25 cellular contexts compared by ENCODE assay signal in the genomic region with DNA sequence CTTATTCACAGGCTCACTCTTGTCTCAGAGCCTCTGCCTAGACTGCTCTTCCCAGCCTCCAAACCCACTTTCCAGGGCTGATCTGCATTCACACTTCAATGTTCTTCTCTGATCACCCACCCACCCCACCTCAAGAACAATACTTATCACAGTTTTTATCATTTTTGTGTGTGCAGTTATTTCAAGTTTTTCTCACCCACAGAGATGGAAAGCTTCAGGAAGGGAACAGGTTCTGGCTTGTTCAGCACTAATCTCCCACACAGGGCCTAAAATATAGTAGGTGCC.
DNase-seq lines count a peak whose midpoint lies in the region; ATAC-seq, FAIRE-seq and TF ChIP-seq lines count a peak whose summit lies in the region.
"Had no signal": no experiment of that assay in that cellular context is flagged by ENCODE, and none has a peak within 500 bp of the region (broad histone marks: within the 10 kb centered on the region; RNA-seq: fewer than 3 reads in every experiment).

No MANE protein-coding gene starts in this region.

- no peak for FAIRE-seq in H1 (lab: Jason Lieb, UNC)
- FAIRE-seq: A549, GM12891 had no signal

- peak overlapping the region; percentile 61 for H4K91ac ChIP-seq in H1 (replicated peaks; ENCODE audit: insufficient read length, low read length)

- peaks cover 58% of the 10 kb centered on the region for H3K4me1 Mint-ChIP-seq in neural progenitor cell
- H3K4me1 Mint-ChIP-seq in activated CD8-positive, alpha-beta memory T cell treated with anti-CD3 and anti-CD28 coated beads, Interleukin-2, amount 10 ng/mL, durations not matched to agents 7 days and 5 days, result no peaks in the 10 kb centered on the region

- no peak for TF ChIP-seq RAD21 in H1 (IDR thresholded peaks at IDR 0.05 in 1 of 2, conservative IDR thresholded peaks at IDR 0.05 in 1 of 2; ENCODE audit: low read depth in 2 of 2, low read length in 2 of 2)

- H3K4me2 ChIP-seq in H1 (ENCODE audit: insufficient read depth in 1 of 2, low read depth in 2 of 2, low read length in 2 of 2), result no peak overlapping the region
- no peak overlapping the region for H3K4me2 ChIP-seq in neural progenitor cell
- H3K4me2 ChIP-seq: A549 had no signal

- H2BK120ac ChIP-seq in H1 (replicated peaks; ENCODE audit: low read depth, low read length), result no peak overlapping the region

- no peak for TF ChIP-seq EP300 in H1 (IDR thresholded peaks at IDR 0.05; ENCODE audit: borderline replicate concordance in 1 of 2, low read depth in 2 of 2, low read length in 2 of 2)

- H3K23ac ChIP-seq in H1 (ENCODE audit: insufficient read length), result no peak overlapping the region

- CTCF ChIA-PET in H1 (lab: Charles Lee; ENCODE audit: partially characterized antibody), result interaction anchor here (1.2 to 11.1 kb wide), 4 partner anchors 13 to 149 kb away, joined by 3 to 103 read pairs (median 7); no protein-coding TSS in a partner anchor
- CTCF ChIA-PET in activated CD8-positive, alpha-beta memory T cell treated with anti-CD3 and anti-CD28 coated beads, Interleukin-2, amount 10 ng/mL, durations not matched to agents 7 days and 5 days (lab: Charles Lee), result no interaction called here

- no peaks in the 10 kb centered on the region for H3K36me3 Mint-ChIP-seq in neural progenitor cell
- no peaks in the 10 kb centered on the region for H3K36me3 Mint-ChIP-seq in activated CD8-positive, alpha-beta memory T cell treated with anti-CD3 and anti-CD28 coated beads, Interleukin-2, amount 10 ng/mL, durations not matched to agents 7 days and 5 days
- H3K36me3 Mint-ChIP-seq: CD8-positive, alpha-beta T cell had no signal

- POLR2A ChIA-PET in H1 (lab: Charles Lee; ENCODE audit: partially characterized antibody), result interaction anchor here (1.2 kb wide), 1 partner anchor 13 kb away, joined by 3 read pairs; no protein-coding TSS in a partner anchor

- no peaks in the 10 kb centered on the region for H3K27me3 ChIP-seq in right atrium auricular region
- no peaks in the 10 kb centered on the region for H3K27me3 ChIP-seq in H1 (replicated peaks in 1 of 4; ENCODE audit: control insufficient read depth in 3 of 4, extremely low read depth in 1 of 4, insufficient read depth in 3 of 4, low read length in 3 of 4)
- H3K27me3 ChIP-seq in neural progenitor cell, result no peaks in the 10 kb centered on the region
- H3K27me3 ChIP-seq: MG63 had no signal

- peak overlapping the region; percentile 66; the same call in 1 of the 2 replicates for H2BK5ac ChIP-seq in H1 (ENCODE audit: low read depth, low read length)

- H2AFZ ChIP-seq in H1 (ENCODE audit: low read length) (no peak overlapping the region), neural progenitor cell (replicated peaks) (no peak overlapping the region)

- H3K79me1 ChIP-seq in H1 (ENCODE audit: low read depth, low read length), result no peaks in the 10 kb centered on the region

- H3K14ac ChIP-seq in H1 (ENCODE audit: insufficient read length), result no peak overlapping the region

- no peaks in the 10 kb centered on the region for H3K23me2 ChIP-seq in H1 (ENCODE audit: low read depth, low read length)

- H2BK15ac ChIP-seq in H1 (ENCODE audit: low read length), result peak overlapping the region; percentile 61; the same call in 1 of the 2 replicates

- H3K9me3 ChIP-seq in right atrium auricular region, result no peaks in the 10 kb centered on the region
- H3K9me3 ChIP-seq in H1 (ENCODE audit: insufficient read depth in 2 of 2, low read depth in 1 of 2, low read length in 1 of 2), result no peaks in the 10 kb centered on the region
- no peaks in the 10 kb centered on the region for H3K9me3 ChIP-seq in neural progenitor cell (ENCODE audit: low read depth)
- H3K9me3 ChIP-seq: A549, MG63 had no signal

- H3K36me3 ChIP-seq in right atrium auricular region, result no peaks in the 10 kb centered on the region
- no peaks in the 10 kb centered on the region for H3K36me3 ChIP-seq in H1 (ENCODE audit: control insufficient read depth in 2 of 4, insufficient read depth in 4 of 4, low read length in 3 of 4)
- H3K36me3 ChIP-seq in neural progenitor cell, result no peaks in the 10 kb centered on the region
- H3K36me3 ChIP-seq: MG63 had no signal

- no peak overlapping the region for H3K56ac ChIP-seq in H1 (replicated peaks; ENCODE audit: insufficient read length, low read depth, low read length)

- peak overlapping the region; percentile 66 for H2BK20ac ChIP-seq in H1 (ENCODE audit: low read length)

- no peak for TF ChIP-seq POLR2A in H1 (IDR thresholded peaks at IDR 0.05; ENCODE audit: control extremely low read depth in 1 of 2, low read depth in 2 of 2, low read length in 2 of 2)

- H3K9ac ChIP-seq in H1 (replicated peaks in 1 of 4; ENCODE audit: extremely low read depth in 1 of 4, low read depth in 3 of 4, low read length in 3 of 4), result no peak overlapping the region
- no peak overlapping the region for H3K9ac ChIP-seq in neural progenitor cell

- H3K4me3 ChIP-seq in right atrium auricular region (no peak overlapping the region), H1 (ENCODE audit: extremely low read depth in 1 of 4, insufficient read depth in 2 of 4, low read depth in 3 of 4, low read length in 4 of 4) (no peak overlapping the region), neural progenitor cell (no peak overlapping the region)
- H3K4me3 ChIP-seq: A549, MG63 had no signal

- H3K4ac ChIP-seq in H1 (replicated peaks; ENCODE audit: insufficient read length, low read depth, low read length), result no peak overlapping the region

- peaks cover 5% of the 10 kb centered on the region for H3K9me3 Mint-ChIP-seq in neural progenitor cell
- no peaks in the 10 kb centered on the region for H3K9me3 Mint-ChIP-seq in activated CD8-positive, alpha-beta memory T cell treated with anti-CD3 and anti-CD28 coated beads, Interleukin-2, amount 10 ng/mL, durations not matched to agents 7 days and 5 days (ENCODE audit: low read depth)
- H3K9me3 Mint-ChIP-seq: CD8-positive, alpha-beta T cell had no signal

- no peaks in the 10 kb centered on the region for H3K79me2 ChIP-seq in H1 (ENCODE audit: control insufficient read depth in 1 of 2, insufficient read depth in 2 of 2, low read length in 2 of 2)
- H3K79me2 ChIP-seq in neural progenitor cell (ENCODE audit: low read depth), result no peaks in the 10 kb centered on the region

- DNase-seq in right atrium auricular region (ENCODE audit: low spot score), result peak; percentile 9
- DNase-seq in Right ventricle myocardium inferior (ENCODE audit: missing footprints), result no peak
- no peak for DNase-seq in H1 (ENCODE audit: low read depth in 1 of 2, low spot score in 2 of 2)
- no peak for DNase-seq in neural progenitor cell (ENCODE audit: low spot score)
- DNase-seq in activated CD8-positive, alpha-beta memory T cell treated with anti-CD3 and anti-CD28 coated beads, Interleukin-2, amount 10 ng/mL, durations not matched to agents 7 days and 5 days, result no peak
- no peak for DNase-seq in globus pallidus (ENCODE audit: low spot score)
- DNase-seq: DMS 273 treated with DMSO at 0.1 percent for 48 hours; DMS79; EL; GF-D8; MG63; NCI-H2029; NCI-H446; NCI-H524 treated with DMSO at 0.1 percent for 48 hours; NCI-H82; NK-92 treated with Interleukin-12 subunit alpha and Interleukin-12 subunit beta, amount 100 ng/mL, for 24 hours; PC-3; SHP77 had no signal

- intact Hi-C loops in Right ventricle myocardium inferior (cut with DNase I), result no loop called here

- peak overlapping the region; percentile 68; the same call in 1 of the 2 replicates for H2BK12ac ChIP-seq in H1 (ENCODE audit: low read depth, low read length)

- no peak overlapping the region for H3K18ac ChIP-seq in H1 (ENCODE audit: extremely low read depth, low read length)

- H3K27me3 Mint-ChIP-seq in neural progenitor cell (ENCODE audit: insufficient read depth, low read depth), result peaks cover 17% of the 10 kb centered on the region
- peaks cover 11% of the 10 kb centered on the region for H3K27me3 Mint-ChIP-seq in activated CD8-positive, alpha-beta memory T cell treated with anti-CD3 and anti-CD28 coated beads, Interleukin-2, amount 10 ng/mL, durations not matched to agents 7 days and 5 days

- peaks cover 17% of the 10 kb centered on the region for H3F3A ChIP-seq in neural progenitor cell (ENCODE audit: low read depth)

- H4K8ac ChIP-seq in H1 (ENCODE audit: extremely low read depth, insufficient read depth, low read length), result no peak overlapping the region

- no peak overlapping the region for H2AK5ac ChIP-seq in H1 (ENCODE audit: low read depth, low read length)

- TF ChIP-seq CTCF in right atrium auricular region (IDR thresholded peaks at IDR 0.05), result no peak
- no peak for TF ChIP-seq CTCF in H1 (IDR thresholded peaks at IDR 0.05; ENCODE audit: control extremely low read depth in 1 of 3, insufficient read depth in 1 of 3, low read depth in 1 of 3, low read length in 3 of 3)
- no peak for TF ChIP-seq CTCF in neural progenitor cell (IDR thresholded peaks at IDR 0.05)

- H4K20me1 ChIP-seq in H1 (replicated peaks in 1 of 2; ENCODE audit: control insufficient read depth in 1 of 2, insufficient read depth in 2 of 2, low read length in 2 of 2), result no peaks in the 10 kb centered on the region
- H4K20me1 ChIP-seq in neural progenitor cell (ENCODE audit: low read depth), result no peaks in the 10 kb centered on the region

- peak overlapping the region; percentile 62 for H3K27ac Mint-ChIP-seq in neural progenitor cell
- no peak overlapping the region for H3K27ac Mint-ChIP-seq in activated CD8-positive, alpha-beta memory T cell treated with anti-CD3 and anti-CD28 coated beads, Interleukin-2, amount 10 ng/mL, durations not matched to agents 7 days and 5 days
- H3K27ac Mint-ChIP-seq: CD8-positive, alpha-beta T cell had no signal

- H4K5ac ChIP-seq in H1 (ENCODE audit: insufficient read length, low read depth, low read length), result no peak overlapping the region

- no peak overlapping the region for H3K27ac ChIP-seq in right atrium auricular region
- H3K27ac ChIP-seq in H1 (ENCODE audit: low read depth, low read length), result no peak overlapping the region
- no peak overlapping the region for H3K27ac ChIP-seq in neural progenitor cell
- H3K27ac ChIP-seq: A549, C4-2B, HL-60 had no signal

- ATAC-seq in Right ventricle myocardium inferior (no peak), HG03135 (IDR thresholded peaks at IDR 0.05; ENCODE audit: unreplicated experiment) (no peak)
- no peak for ATAC-seq in activated CD8-positive, alpha-beta memory T cell treated with anti-CD3 and anti-CD28 coated beads, Interleukin-2, amount 10 ng/mL, durations not matched to agents 7 days and 5 days
- ATAC-seq: A549; CD8-positive, alpha-beta T cell; HCT116; PC-3 had no signal

- peak overlapping the region; percentile 6 for H3K4me3 Mint-ChIP-seq in neural progenitor cell
- no peak overlapping the region for H3K4me3 Mint-ChIP-seq in activated CD8-positive, alpha-beta memory T cell treated with anti-CD3 and anti-CD28 coated beads, Interleukin-2, amount 10 ng/mL, durations not matched to agents 7 days and 5 days
- H3K4me3 Mint-ChIP-seq: CD8-positive, alpha-beta T cell had no signal

- H3K4me1 ChIP-seq in right atrium auricular region (peaks cover 0 to 5% of the 10 kb centered on the region in 2 donors), H1 (replicated peaks in 1 of 4; ENCODE audit: control insufficient read depth in 3 of 4, insufficient read depth in 4 of 4, low read length in 3 of 4) (peaks cover 0 to 12% (median under 1%) of the 10 kb centered on the region in 4 experiments; a peak in 3 of 7 replicates), neural progenitor cell (peaks cover 8% of the 10 kb centered on the region)

TF ChIP-seq in H1, 55 proteins besides CTCF, POLR2A, EP300 and RAD21 (continues in another document):
- no peak for TF ChIP-seq EGR1 (IDR thresholded peaks at IDR 0.05; ENCODE audit: borderline replicate concordance, low read depth, low read length)
- no peak for TF ChIP-seq TAF7 (optimal IDR thresholded peaks at IDR 0.05; ENCODE audit: borderline replicate concordance, low read depth, low read length)
